Comparison of ENCODE assay signal across 10 cellular contexts in genomic region chr12:131511391-131511802, GRCh38.
A peak's percentile ranks its signal among the peaks of the same experiment; 100 is the strongest.
DNase-seq lines count a peak whose midpoint lies in the region; ATAC-seq and TF ChIP-seq lines count a peak whose summit lies in the region.
"Had no signal": no experiment of that assay in that cellular context is flagged by ENCODE, and none has a peak within 500 bp of the region (broad histone marks: within the 10 kb centered on the region; RNA-seq: fewer than 3 reads in every experiment).

No MANE protein-coding gene starts in this region.

- no peaks in the 10 kb centered on the region for H3K9me2 ChIP-seq in PC-3 (replicated peaks; ENCODE audit: low read length)

- POLR2A ChIA-PET in PC-3 (lab: Charles Lee; ENCODE audit: unreplicated experiment) = no interaction called here
- POLR2A ChIA-PET in naive thymus-derived CD4-positive, alpha-beta T cell (lab: Charles Lee) = interaction anchor here (0.6 to 1.3 kb wide), 5 partner anchors 12 to 199 kb away, joined by 3 to 4 read pairs (median 3); partner anchors contain the start of gene SFSWAP

- no peaks in the 10 kb centered on the region for H3K4me1 ChIP-seq in PC-3 (ENCODE audit: insufficient read depth, low read length)
- H3K4me1 ChIP-seq in naive thymus-derived CD4-positive, alpha-beta T cell (ENCODE audit: control insufficient read depth in 2 of 2, insufficient read depth in 2 of 2, low read length in 2 of 2) = peaks cover 15 to 16% of the 10 kb centered on the region in 2 donors
- H3K4me1 ChIP-seq: A549 had no signal

- no peaks in the 10 kb centered on the region for H3F3A ChIP-seq in PC-3 (ENCODE audit: low read length, unreplicated experiment)

- H3K9ac ChIP-seq in PC-3 (ENCODE audit: low read length) = no peak overlapping the region

- peak overlapping the region; percentile 5 to 71 (median 26) for H3K4me3 Mint-ChIP-seq in naive thymus-derived CD4-positive, alpha-beta T cell
- H3K4me3 Mint-ChIP-seq: dendritic cell treated with granulocyte-macrophage colony-stimulating factor and Interleukin-4, amounts not matched to agents 40 ng/mL and 50 ng/mL, for 4 days had no signal

- peaks cover 72% of the 10 kb centered on the region for H3K27me3 ChIP-seq in PC-3 (ENCODE audit: low read length)
- no peaks in the 10 kb centered on the region for H3K27me3 ChIP-seq in naive thymus-derived CD4-positive, alpha-beta T cell (ENCODE audit: control insufficient read depth in 2 of 2, insufficient read depth in 2 of 2, low read length in 2 of 2)

- CTCF ChIA-PET in PC-3 (lab: Charles Lee) = no interaction called here
- CTCF ChIA-PET in naive thymus-derived CD4-positive, alpha-beta T cell (lab: Charles Lee) = no interaction called here

- peaks cover 6 to 21% (median 15%) of the 10 kb centered on the region in 7 donors for H3K4me1 Mint-ChIP-seq in naive thymus-derived CD4-positive, alpha-beta T cell

- H4K20me1 ChIP-seq in PC-3 (ENCODE audit: low read length) = no peaks in the 10 kb centered on the region

- peaks cover 0 to 5% (median 3%) of the 10 kb centered on the region in 5 donors for H3K27me3 Mint-ChIP-seq in naive thymus-derived CD4-positive, alpha-beta T cell

- H3K4me2 ChIP-seq in PC-3 (ENCODE audit: low read length) = no peak overlapping the region
- H3K4me2 ChIP-seq: A549 had no signal

- no peaks in the 10 kb centered on the region for H3K9me3 ChIP-seq in PC-3 (ENCODE audit: low read length)
- peaks cover 0 to 6% (median 0%) of the 10 kb centered on the region in 3 experiments for H3K9me3 ChIP-seq in naive thymus-derived CD4-positive, alpha-beta T cell (ENCODE audit: control insufficient read depth in 2 of 3, low read length in 3 of 3)
- H3K9me3 ChIP-seq: A549 had no signal

- intact Hi-C loops in PC-3 (cut with micrococcal nuclease) = no loop called here
- intact Hi-C loops in naive thymus-derived CD4-positive, alpha-beta T cell (cut with micrococcal nuclease) = loop anchor here (5.0 to 10.0 kb wide), 2 partner anchors 91 to 203 kb away; partner anchors contain the start of gene SFSWAP (in 1 of the 2)

- peaks cover 0 to 8% (median 4%) of the 10 kb centered on the region in 5 donors for H3K36me3 Mint-ChIP-seq in naive thymus-derived CD4-positive, alpha-beta T cell

- no peak for TF ChIP-seq CTCF in PC-3 (conservative IDR thresholded peaks at IDR 0.05; ENCODE audit: low read depth, low read length)

- DNase-seq in NCI-H1694 treated with DMSO at 0.1 percent for 48 hours (lab: John Stamatoyannopoulos, UW) (peak; percentile 13), NCI-H1694 (lab: John Stamatoyannopoulos, UW) (no peak), PC-3 (peak; percentile 52), GM03348 (ENCODE audit: low spot score) (no peak), NCI-H1105 (lab: John Stamatoyannopoulos, UW) (no peak)
- DNase-seq in activated effector memory CD4-positive, alpha-beta T cell treated with anti-CD3 and anti-CD28 coated beads, Interleukin-2, amount 50 U/mL, for 16 hours = peak; percentile 73
- DNase-seq in naive thymus-derived CD4-positive, alpha-beta T cell = peak in 8 of 9 donors; percentile 34 to 74 (median 56)

- peak overlapping the region; percentile 67 to 92 (median 82) for H3K27ac Mint-ChIP-seq in naive thymus-derived CD4-positive, alpha-beta T cell
- H3K27ac Mint-ChIP-seq: dendritic cell treated with granulocyte-macrophage colony-stimulating factor and Interleukin-4, amounts not matched to agents 40 ng/mL and 50 ng/mL, for 4 days had no signal

- ATAC-seq in HG02884 (IDR thresholded peaks at IDR 0.05; ENCODE audit: unreplicated experiment) (peak; percentile 99), PC-3 (peak; percentile 68)
- peak; percentile 92 for ATAC-seq in naive thymus-derived CD4-positive, alpha-beta T cell

- H3K9me3 Mint-ChIP-seq in naive thymus-derived CD4-positive, alpha-beta T cell = peaks cover 3 to 29% (median 10%) of the 10 kb centered on the region in 11 donors

- H3K36me3 ChIP-seq in PC-3 (ENCODE audit: low read depth, low read length) = no peaks in the 10 kb centered on the region
- no peaks in the 10 kb centered on the region for H3K36me3 ChIP-seq in naive thymus-derived CD4-positive, alpha-beta T cell (ENCODE audit: control insufficient read depth in 2 of 3, insufficient read depth in 3 of 3, low read length in 3 of 3)

- H2AFZ ChIP-seq in PC-3 (ENCODE audit: low read length) = no peak overlapping the region

- no peak overlapping the region for H3K4me3 ChIP-seq in PC-3 (ENCODE audit: low read length)
- H3K4me3 ChIP-seq in naive thymus-derived CD4-positive, alpha-beta T cell (ENCODE audit: low read length) = no peak overlapping the region
- H3K4me3 ChIP-seq: A549 had no signal

- no TSS peak for BruUV-seq in PC-3 (replicated peaks; lab: Mats Ljungman, UMichigan)

- H3K79me2 ChIP-seq in PC-3 (ENCODE audit: low read length) = no peaks in the 10 kb centered on the region

- H3K27ac ChIP-seq in PC-3 (ENCODE audit: low read length) = no peak overlapping the region
- H3K27ac ChIP-seq in naive thymus-derived CD4-positive, alpha-beta T cell (ENCODE audit: low read depth, low read length) = peak overlapping the region; percentile 37
- H3K27ac ChIP-seq: A549 had no signal

Comparison
In these comparisons a context has a peak if more than half of its experiments do, and no peak if none do; other contexts are left out.
1. DNase-seq: peak in NCI-H1694 treated with DMSO at 0.1 percent for 48 hours (single experiment), PC-3 (single experiment), activated effector memory CD4-positive, alpha-beta T cell treated with anti-CD3 and anti-CD28 coated beads, Interleukin-2, amount 50 U/mL, for 16 hours (single experiment) and naive thymus-derived CD4-positive, alpha-beta T cell (8 of 9); none in NCI-H1694 (single experiment), GM03348 (single experiment) and NCI-H1105 (single experiment).
2. Peak in every context shown above with its lines, with median percentiles within 50 percentile points of each other: ATAC-seq.